10 cellular contexts compared by ENCODE assay signal in genomic region chr4:98794565-98795205, GRCh38.
DNase-seq lines count a peak whose midpoint lies in the region; ATAC-seq, FAIRE-seq and TF ChIP-seq lines count a peak whose summit lies in the region.
"Had no signal": no experiment of that assay in that cellular context is flagged by ENCODE, and none has a peak within 500 bp of the region (broad histone marks: within the 10 kb centered on the region; RNA-seq: fewer than 3 reads in every experiment).

No MANE protein-coding gene starts in this region.

- CTCF ChIA-PET in K562 (lab: Yijun Ruan, JAX; ENCODE audit: low intra/inter-chr PET ratio), result no interaction called here
- CTCF ChIA-PET in HEK293T (lab: Yijun Ruan, JAX), result no interaction called here

- no peaks in the 10 kb centered on the region for H3K36me3 ChIP-seq in K562 (ENCODE audit: control insufficient read depth, insufficient read depth, low read length)

- intact Hi-C loops in K562 (cut with micrococcal nuclease), result no loop called here

- H3K79me2 ChIP-seq in K562 (ENCODE audit: control insufficient read depth, insufficient read depth, low read length), result no peaks in the 10 kb centered on the region

- no peaks in the 10 kb centered on the region for H3K4me1 Mint-ChIP-seq in stimulated activated memory B cell treated with anti-CD40 and anti-IgM and Interleukin-4, amounts not matched to agents 10 μg/mL and 1 μg/mL and 100 μg/mL, for 72 hours

- no peak overlapping the region for H3K27ac Mint-ChIP-seq in stimulated activated memory B cell treated with anti-CD40 and anti-IgM and Interleukin-4, amounts not matched to agents 10 μg/mL and 1 μg/mL and 100 μg/mL, for 72 hours

- 2% methylated on average over 3 of the region's 3 CpGs for WGBS in K562 (ENCODE audit: insufficient coverage, low coverage, missing lambda C conversion rate)

- H3K4me1 ChIP-seq in K562 (replicated peaks in 1 of 2; ENCODE audit: control insufficient read depth in 2 of 2, insufficient read depth in 2 of 2, low read length in 2 of 2), result peaks cover 0 to 13% of the 10 kb centered on the region in 2 experiments; a peak in 3 of 5 replicates

- H3K9me3 ChIP-seq in K562 (replicated peaks; ENCODE audit: control insufficient read depth, insufficient read depth, low read depth, low read length), result no peaks in the 10 kb centered on the region

- H2AFZ ChIP-seq in K562 (ENCODE audit: low read depth, low read length), result peak overlapping the region; percentile 77

- no peaks in the 10 kb centered on the region for H3K27me3 ChIP-seq in K562 (ENCODE audit: control insufficient read depth in 2 of 2, insufficient read depth in 2 of 2, low read length in 2 of 2)

- no peak overlapping the region for H3K4me3 Mint-ChIP-seq in stimulated activated memory B cell treated with anti-CD40 and anti-IgM and Interleukin-4, amounts not matched to agents 10 μg/mL and 1 μg/mL and 100 μg/mL, for 72 hours

- peak; percentile 33 for DNase-seq in AG09309 (ENCODE audit: low read depth)
- peak; percentile 17 to 20 for DNase-seq in Kasumi-1 (lab: John Stamatoyannopoulos, UW)
- peak; percentile 33 to 83 (median 65) for DNase-seq in K562 (ENCODE audit: extremely low read depth in 1 of 4, low spot score in 3 of 4)
- DNase-seq in putamen (ENCODE audit: low spot score), result peak; percentile 9
- no peak for DNase-seq in NCI-H1436 treated with DMSO at 0.1 percent for 48 hours (lab: John Stamatoyannopoulos, UW)
- no peak for DNase-seq in HEK293T (ENCODE audit: extremely low spot score)

- no TSS peak for BruUV-seq in K562 (replicated peaks; lab: Mats Ljungman, UMichigan)

- POLR2A ChIA-PET in K562 (lab: Yijun Ruan, JAX), result interaction anchor here (1.0 to 1.3 kb wide), 2 partner anchors 15 to 134 kb away, joined by 3 read pairs; partner anchors contain the start of gene EIF4E
- POLR2A ChIA-PET in HEK293T (lab: Yijun Ruan, JAX), result no interaction called here

- peak; percentile 47; the same call in 1 of the 2 replicates for TF ChIP-seq EP300 in K562 (IDR thresholded peaks at IDR 0.05; ENCODE audit: low read length)

- peak overlapping the region; percentile 32; the same call in 2 of the 3 replicates for H3K27ac ChIP-seq in K562 (ENCODE audit: extremely low read depth, low read depth, low read length)

- H3K36me3 Mint-ChIP-seq in stimulated activated memory B cell treated with anti-CD40 and anti-IgM and Interleukin-4, amounts not matched to agents 10 μg/mL and 1 μg/mL and 100 μg/mL, for 72 hours, result peaks cover 4% of the 10 kb centered on the region

- in situ Hi-C loops in K562 (cut with MboI), result no loop called here

- peak overlapping the region; percentile 43; the same call in 1 of the 2 replicates for H3K4me2 ChIP-seq in K562 (ENCODE audit: insufficient read depth, low read length)

- peak; percentile 98 for FAIRE-seq in K562 (lab: Jason Lieb, UNC)
- FAIRE-seq: colon had no signal

- no peaks in the 10 kb centered on the region for H3K9me1 ChIP-seq in K562 (ENCODE audit: control insufficient read depth, insufficient read depth, low read length)

- ATAC-seq in K562 (peak; percentile 99), GM19351 (IDR thresholded peaks at IDR 0.05; ENCODE audit: unreplicated experiment) (no peak)
- ATAC-seq in stimulated activated memory B cell treated with anti-CD40 and anti-IgM and Interleukin-4, amounts not matched to agents 10 μg/mL and 1 μg/mL and 100 μg/mL, for 72 hours, result no peak

- TF ChIP-seq RAD21 in K562 (CRISPR knock-in tag; conservative IDR thresholded peaks at IDR 0.05 in 1 of 2, IDR thresholded peaks at IDR 0.05 in 1 of 2), result peak in 1 of 2 experiments; percentile 11; a peak in 1 of 4 replicates

- no peaks in the 10 kb centered on the region for H3K9me3 Mint-ChIP-seq in stimulated activated memory B cell treated with anti-CD40 and anti-IgM and Interleukin-4, amounts not matched to agents 10 μg/mL and 1 μg/mL and 100 μg/mL, for 72 hours

- TF ChIP-seq CTCF in AG09309 (IDR thresholded peaks at IDR 0.05; ENCODE audit: control insufficient read depth, insufficient read depth, low read depth, low read length, missing control alignments), result no peak
- TF ChIP-seq CTCF in K562 (IDR thresholded peaks at IDR 0.05 in 2 of 3, conservative IDR thresholded peaks at IDR 0.05 in 1 of 3; ENCODE audit: insufficient read depth in 2 of 3, low read depth in 1 of 3, low read length in 3 of 3), result no peak

- peaks cover 7% of the 10 kb centered on the region for H3K27me3 Mint-ChIP-seq in stimulated activated memory B cell treated with anti-CD40 and anti-IgM and Interleukin-4, amounts not matched to agents 10 μg/mL and 1 μg/mL and 100 μg/mL, for 72 hours

- no peak for TF ChIP-seq POLR2A in K562 (conservative IDR thresholded peaks at IDR 0.05)

- H4K20me1 ChIP-seq in K562 (replicated peaks; ENCODE audit: control insufficient read depth, insufficient read depth, low read length), result no peaks in the 10 kb centered on the region

- H3K4me3 ChIP-seq in AG09309 (ENCODE audit: control insufficient read depth, low read depth, low read length), result no peak overlapping the region
- H3K4me3 ChIP-seq in K562, result no peak overlapping the region
- H3K4me3 ChIP-seq: lung had no signal

- H3K9ac ChIP-seq in K562 (ENCODE audit: insufficient read depth in 1 of 2, low read depth in 2 of 2, low read length in 2 of 2), result peak overlapping the region in 1 of 2 experiments; percentile 21; a peak in 1 of 4 replicates

TF ChIP-seq in K562, 482 proteins besides CTCF, POLR2A, EP300 and RAD21 (continues in another document):
- TF ChIP-seq FOXA1 (IDR thresholded peaks at IDR 0.05; ENCODE audit: borderline replicate concordance) (no peak), BCOR (IDR thresholded peaks at IDR 0.05) (no peak), MCM7 (IDR thresholded peaks at IDR 0.05) (no peak), ZNF592 (IDR thresholded peaks at IDR 0.05) (no peak)

TF ChIP-seq in HEK293T, 16 proteins besides CTCF, POLR2A, EP300 and RAD21:
- TF ChIP-seq, protein P1, sequence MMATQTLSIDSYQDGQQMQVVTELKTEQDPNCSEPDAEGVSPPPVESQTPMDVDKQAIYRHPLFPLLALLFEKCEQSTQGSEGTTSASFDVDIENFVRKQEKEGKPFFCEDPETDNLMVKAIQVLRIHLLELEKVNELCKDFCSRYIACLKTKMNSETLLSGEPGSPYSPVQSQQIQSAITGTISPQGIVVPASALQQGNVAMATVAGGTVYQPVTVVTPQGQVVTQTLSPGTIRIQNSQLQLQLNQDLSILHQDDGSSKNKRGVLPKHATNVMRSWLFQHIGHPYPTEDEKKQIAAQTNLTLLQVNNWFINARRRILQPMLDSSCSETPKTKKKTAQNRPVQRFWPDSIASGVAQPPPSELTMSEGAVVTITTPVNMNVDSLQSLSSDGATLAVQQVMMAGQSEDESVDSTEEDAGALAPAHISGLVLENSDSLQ (IDR thresholded peaks at IDR 0.05), result no peak
- no peak for TF ChIP-seq L3MBTL2 (conservative IDR thresholded peaks at IDR 0.05)
- TF ChIP-seq SUZ12 (IDR thresholded peaks at IDR 0.05), result no peak
- no peak for TF ChIP-seq SP1 (IDR thresholded peaks at IDR 0.05)
- TF ChIP-seq FOXA1 (IDR thresholded peaks at IDR 0.05), result no peak
- TF ChIP-seq ELF4 (IDR thresholded peaks at IDR 0.05), result no peak
- TF ChIP-seq CTBP1 (IDR thresholded peaks at IDR 0.05; ENCODE audit: borderline replicate concordance), result no peak
- TF ChIP-seq NFRKB (IDR thresholded peaks at IDR 0.05), result no peak
- TF ChIP-seq FOXM1 (IDR thresholded peaks at IDR 0.05; ENCODE audit: borderline replicate concordance), result no peak
- TF ChIP-seq ARNT (IDR thresholded peaks at IDR 0.05), result no peak
- TF ChIP-seq ZNF384 (IDR thresholded peaks at IDR 0.05), result no peak
- TF ChIP-seq BHLHE40 (IDR thresholded peaks at IDR 0.05; ENCODE audit: borderline replicate concordance), result no peak
- no peak for TF ChIP-seq LEF1 (IDR thresholded peaks at IDR 0.05; ENCODE audit: borderline replicate concordance)
- no peak for TF ChIP-seq TARDBP (IDR thresholded peaks at IDR 0.05)

Comparison
In these comparisons a context has a peak if more than half of its experiments do, and no peak if none do; other contexts are left out.
1. DNase-seq: peak in AG09309 (single experiment), Kasumi-1 (2 of 2), K562 (4 of 4) and putamen (single experiment); none in NCI-H1436 treated with DMSO at 0.1 percent for 48 hours (single experiment) and HEK293T (single experiment).